21 cellular contexts compared by ENCODE assay signal in the genomic region with DNA sequence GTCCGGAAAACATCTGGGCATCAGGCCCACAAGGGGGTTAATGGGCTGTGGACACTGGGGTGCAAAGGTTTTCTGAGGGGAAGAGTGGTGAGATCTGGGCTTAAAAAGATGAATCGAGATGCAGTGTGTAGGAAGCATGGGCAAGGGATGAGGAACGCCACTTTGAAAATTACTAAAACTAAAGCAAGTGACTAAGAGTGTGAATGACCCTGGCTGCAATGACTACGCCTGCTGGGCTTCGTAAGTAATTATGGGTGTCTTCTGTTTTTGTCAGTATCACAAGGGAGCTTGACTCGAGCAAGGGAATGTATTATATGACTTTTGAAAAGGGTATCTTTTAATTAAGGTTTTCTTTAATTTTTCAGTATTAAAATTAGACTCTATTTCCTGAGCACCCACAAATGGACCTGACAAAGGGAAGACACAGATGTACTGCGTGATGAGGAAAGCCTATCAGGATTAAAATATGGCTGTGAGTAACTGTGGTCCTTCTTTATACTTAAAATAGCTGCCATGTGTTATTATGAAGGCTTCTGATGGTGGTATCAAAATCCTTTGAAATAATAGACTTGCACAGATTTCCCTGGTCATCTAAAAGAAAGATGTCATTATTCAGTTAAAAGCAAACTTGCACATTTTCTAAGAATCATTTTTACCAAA. TPM values are rescaled to one million over a fixed set of nuclear protein-coding genes. Genes with fewer than 3 reads are reported as not detected.
"Had no signal": no experiment of that assay in that cellular context is flagged by ENCODE, and none has a peak within 500 bp of the region (broad histone marks: within the 10 kb centered on the region; RNA-seq: fewer than 3 reads in every experiment).

No MANE protein-coding gene starts in this region.

- H3K9me3 Mint-ChIP-seq: activated B cell treated with CpG ODN at 0.5 μM for 24 hours; activated CD4-positive, alpha-beta T cell treated with anti-CD3 and anti-CD28 coated beads, Interleukin-2, amount 10 ng/mL, durations not matched to agents 24 days and 14 days; activated naive CD4-positive, alpha-beta T cell treated with anti-CD3 and anti-CD28 coated beads, Interleukin-2, amount 10 ng/mL, durations not matched to agents 7 days and 5 days; activated T-helper 2 cell treated with anti-CD3 and anti-CD28 coated beads, Interferon-gamma antibody, Interleukin-2, Interleukin-4, amounts not matched to agents 10 μg/mL and 5 μg/mL and 100 μg/mL, durations not matched to agents 14 hours and 24 hours and 36 hours; natural killer cell treated with Interleukin-12 subunit alpha and Interleukin-12 subunit beta and Interleukin-15 and Interleukin-18, amount 100 ng/mL, for 72 hours had no signal

- H3K9me3 ChIP-seq: esophagus squamous epithelium, left lung, mucosa of descending colon, prostate gland, suprapubic skin, upper lobe of left lung had no signal

- H3K36me3 Mint-ChIP-seq: activated naive CD4-positive, alpha-beta T cell treated with anti-CD3 and anti-CD28 coated beads, Interleukin-2, amount 10 ng/mL, durations not matched to agents 7 days and 5 days; natural killer cell treated with Interleukin-12 subunit alpha and Interleukin-12 subunit beta and Interleukin-15 and Interleukin-18, amount 100 ng/mL, for 72 hours had no signal

- H3K27me3 Mint-ChIP-seq: activated B cell treated with CpG ODN at 0.5 μM for 24 hours; activated CD4-positive, alpha-beta T cell treated with anti-CD3 and anti-CD28 coated beads, Interleukin-2, amount 10 ng/mL, durations not matched to agents 24 days and 14 days had no signal

- H3K36me3 ChIP-seq: esophagus squamous epithelium, left lung, prostate gland, suprapubic skin, upper lobe of left lung had no signal

- H3K4me3 Mint-ChIP-seq: activated B cell treated with CpG ODN at 0.5 μM for 24 hours; activated CD4-positive, alpha-beta T cell treated with anti-CD3 and anti-CD28 coated beads, Interleukin-2, amount 10 ng/mL, durations not matched to agents 24 days and 14 days; activated naive CD4-positive, alpha-beta T cell treated with anti-CD3 and anti-CD28 coated beads, Interleukin-2, amount 10 ng/mL, durations not matched to agents 7 days and 5 days; natural killer cell treated with Interleukin-12 subunit alpha and Interleukin-12 subunit beta and Interleukin-15 and Interleukin-18, amount 100 ng/mL, for 72 hours had no signal

- H3K27ac ChIP-seq: esophagus squamous epithelium, left lung, prostate gland, suprapubic skin, upper lobe of left lung had no signal

- H3K27ac Mint-ChIP-seq: activated B cell treated with CpG ODN at 0.5 μM for 24 hours; activated CD4-positive, alpha-beta T cell treated with anti-CD3 and anti-CD28 coated beads, Interleukin-2, amount 10 ng/mL, durations not matched to agents 24 days and 14 days; activated naive CD4-positive, alpha-beta T cell treated with anti-CD3 and anti-CD28 coated beads, Interleukin-2, amount 10 ng/mL, durations not matched to agents 7 days and 5 days; activated T-helper 2 cell treated with anti-CD3 and anti-CD28 coated beads, Interferon-gamma antibody, Interleukin-2, Interleukin-4, amounts not matched to agents 10 μg/mL and 5 μg/mL and 100 μg/mL, durations not matched to agents 14 hours and 24 hours and 36 hours; natural killer cell treated with Interleukin-12 subunit alpha and Interleukin-12 subunit beta and Interleukin-15 and Interleukin-18, amount 100 ng/mL, for 72 hours had no signal

- H3K4me1 Mint-ChIP-seq: activated B cell treated with CpG ODN at 0.5 μM for 24 hours; activated CD4-positive, alpha-beta T cell treated with anti-CD3 and anti-CD28 coated beads, Interleukin-2, amount 10 ng/mL, durations not matched to agents 24 days and 14 days; activated naive CD4-positive, alpha-beta T cell treated with anti-CD3 and anti-CD28 coated beads, Interleukin-2, amount 10 ng/mL, durations not matched to agents 7 days and 5 days had no signal

- H3K4me3 ChIP-seq: esophagus squamous epithelium, left lung, mucosa of descending colon, prostate gland, suprapubic skin, upper lobe of left lung had no signal

- FAIRE-seq: colon had no signal

- ATAC-seq: left lung, mucosa of descending colon, sciatic nerve had no signal

- H3K27me3 ChIP-seq: esophagus squamous epithelium, left lung, suprapubic skin, upper lobe of left lung had no signal

- DNase-seq: activated B cell treated with CpG ODN at 0.5 μM for 24 hours; activated CD4-positive, alpha-beta T cell treated with anti-CD3 and anti-CD28 coated beads, Interleukin-2, amount 10 ng/mL, durations not matched to agents 24 days and 14 days; activated CD8-positive, alpha-beta memory T cell treated with anti-CD3 and anti-CD28 coated beads for 24 hours; activated naive CD4-positive, alpha-beta T cell treated with anti-CD3 and anti-CD28 coated beads, Interleukin-2, amount 10 ng/mL, durations not matched to agents 7 days and 5 days; esophagus squamous epithelium; foreskin fibroblast; islet precursor cell; left lung; mucosa of descending colon; nucleus accumbens; stimulated activated CD4-positive, alpha-beta T cell treated with anti-CD3 and anti-CD28 coated beads, Interleukin-2, amount 100 ng/mL, for 24 hours; stimulated activated naive CD4-positive, alpha-beta T cell treated with Interleukin-2 at 50 U/mL for 16 hours; upper lobe of left lung had no signal

RNA-seq across cellular contexts. Expression of a gene that starts 4.2 kb away (rescaled TPM):
- total RNA-seq: activated B cell treated with CpG ODN at 0.5 μM for 24 hours; activated CD4-positive, alpha-beta T cell treated with anti-CD3 and anti-CD28 coated beads, Interleukin-2, amount 10 ng/mL, durations not matched to agents 24 days and 14 days; activated T-helper 2 cell treated with anti-CD3 and anti-CD28 coated beads, Interferon-gamma antibody, Interleukin-2, Interleukin-4, amounts not matched to agents 10 μg/mL and 5 μg/mL and 100 μg/mL, durations not matched to agents 14 hours and 24 hours and 36 hours; cardiac septum; left lung; mucosa of descending colon; natural killer cell treated with Interleukin-12 subunit alpha and Interleukin-12 subunit beta and Interleukin-15 and Interleukin-18, amount 100 ng/mL, for 72 hours; prostate gland; sciatic nerve; suprapubic skin; upper lobe of left lung had no signal
- polyA plus RNA-seq: adipose tissue had no signal

RNA-seq across cellular contexts. Expression of a gene that starts 50.1 kb away (rescaled TPM):
- total RNA-seq: activated B cell treated with CpG ODN at 0.5 μM for 24 hours; activated CD4-positive, alpha-beta T cell treated with anti-CD3 and anti-CD28 coated beads, Interleukin-2, amount 10 ng/mL, durations not matched to agents 24 days and 14 days; activated T-helper 2 cell treated with anti-CD3 and anti-CD28 coated beads, Interferon-gamma antibody, Interleukin-2, Interleukin-4, amounts not matched to agents 10 μg/mL and 5 μg/mL and 100 μg/mL, durations not matched to agents 14 hours and 24 hours and 36 hours; cardiac septum; esophagus squamous epithelium; left lung; natural killer cell treated with Interleukin-12 subunit alpha and Interleukin-12 subunit beta and Interleukin-15 and Interleukin-18, amount 100 ng/mL, for 72 hours; prostate gland had no signal
